Comparison of ENCODE assay signal across 15 cellular contexts in genomic region chr9:72354704-72355103, GRCh38.
"Had no signal": no experiment of that assay in that cellular context is flagged by ENCODE, and none has a peak within 500 bp of the region (broad histone marks: within the 10 kb centered on the region; RNA-seq: fewer than 3 reads in every experiment).

No MANE protein-coding gene starts in this region.

- DNase-seq: activated CD4-positive, CD25-positive, alpha-beta regulatory T cell treated with anti-CD3 and anti-CD28 coated beads, Interleukin-2, amount 50 U/mL, for 72 hours; activated naive CD4-positive, alpha-beta T cell treated with anti-CD3 and anti-CD28 coated beads, Interleukin-2, amount 10 ng/mL, durations not matched to agents 7 days and 5 days; activated T-cell treated with anti-CD3 and anti-CD28 coated beads, Interleukin-2, amount 50 U/mL, for 24 hours; dorsolateral prefrontal cortex; hippocampal formation; left ventricle myocardium inferior; mucosa of descending colon; naive thymus-derived CD4-positive, alpha-beta T cell; right lobe of liver; spleen; stimulated activated naive CD8-positive, alpha-beta T cell treated with anti-CD3 and anti-CD28 coated beads, Interleukin-15, amount 100 ng/mL, for 72 hours; T-cell; T1000; upper lobe of right lung had no signal

- H3K9me3 ChIP-seq: left ventricle myocardium inferior, mucosa of descending colon, right lobe of liver, spleen, upper lobe of right lung had no signal

- H3K4me3 ChIP-seq: dorsolateral prefrontal cortex, left ventricle myocardium inferior, mucosa of descending colon, right lobe of liver, upper lobe of right lung had no signal

- H3K27me3 ChIP-seq: dorsolateral prefrontal cortex, right lobe of liver, spleen, upper lobe of right lung had no signal

- H3K9me3 Mint-ChIP-seq: activated naive CD4-positive, alpha-beta T cell treated with anti-CD3 and anti-CD28 coated beads, Interleukin-2, amount 10 ng/mL, durations not matched to agents 7 days and 5 days; activated T-cell treated with anti-CD3 and anti-CD28 coated beads, Interleukin-2, amount 50 U/mL, for 24 hours; naive thymus-derived CD4-positive, alpha-beta T cell; stimulated activated naive CD8-positive, alpha-beta T cell treated with anti-CD3 and anti-CD28 coated beads, Interleukin-15, amount 100 ng/mL, for 72 hours; T-cell had no signal

- ATAC-seq: esophagus mucosa; mucosa of descending colon; naive thymus-derived CD4-positive, alpha-beta T cell; stimulated activated naive CD8-positive, alpha-beta T cell treated with anti-CD3 and anti-CD28 coated beads, Interleukin-15, amount 100 ng/mL, for 72 hours; T-cell; upper lobe of right lung had no signal

- H3K27ac ChIP-seq: left ventricle myocardium inferior, upper lobe of right lung had no signal

- H3K27ac Mint-ChIP-seq: activated naive CD4-positive, alpha-beta T cell treated with anti-CD3 and anti-CD28 coated beads, Interleukin-2, amount 10 ng/mL, durations not matched to agents 7 days and 5 days; stimulated activated naive CD8-positive, alpha-beta T cell treated with anti-CD3 and anti-CD28 coated beads, Interleukin-15, amount 100 ng/mL, for 72 hours had no signal

- H3K4me3 Mint-ChIP-seq: activated naive CD4-positive, alpha-beta T cell treated with anti-CD3 and anti-CD28 coated beads, Interleukin-2, amount 10 ng/mL, durations not matched to agents 7 days and 5 days; activated T-cell treated with anti-CD3 and anti-CD28 coated beads, Interleukin-2, amount 50 U/mL, for 24 hours; naive thymus-derived CD4-positive, alpha-beta T cell; stimulated activated naive CD8-positive, alpha-beta T cell treated with anti-CD3 and anti-CD28 coated beads, Interleukin-15, amount 100 ng/mL, for 72 hours; T-cell had no signal

- H3K27me3 Mint-ChIP-seq: activated naive CD4-positive, alpha-beta T cell treated with anti-CD3 and anti-CD28 coated beads, Interleukin-2, amount 10 ng/mL, durations not matched to agents 7 days and 5 days; activated T-cell treated with anti-CD3 and anti-CD28 coated beads, Interleukin-2, amount 50 U/mL, for 24 hours; naive thymus-derived CD4-positive, alpha-beta T cell; stimulated activated naive CD8-positive, alpha-beta T cell treated with anti-CD3 and anti-CD28 coated beads, Interleukin-15, amount 100 ng/mL, for 72 hours; T-cell had no signal
